ENCODE assay signal across 32 cellular contexts in the genomic region with DNA sequence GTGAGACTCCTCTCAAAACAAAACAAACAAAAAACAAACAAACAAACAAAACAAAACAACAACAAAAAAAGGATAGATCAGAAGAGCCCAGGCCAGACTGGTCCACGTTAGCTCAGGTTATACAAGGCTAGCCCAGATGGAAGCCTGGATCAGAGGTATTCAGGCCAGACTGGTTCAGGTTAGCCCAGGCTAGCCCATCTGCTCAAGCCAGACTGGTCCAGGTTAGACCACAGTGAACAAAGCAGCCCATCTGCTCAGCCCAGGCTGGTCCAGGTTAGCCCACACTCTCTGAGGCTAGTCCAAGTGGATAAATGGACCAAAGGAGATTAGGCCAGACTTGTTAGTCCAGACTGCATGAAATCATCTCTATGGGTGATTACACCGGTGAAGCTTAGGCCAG. TPM values are rescaled to one million over a fixed set of nuclear protein-coding genes. Genes with fewer than 3 reads are reported as not detected.
A peak's percentile ranks its signal among the peaks of the same experiment; 100 is the strongest.
DNase-seq lines count a peak whose midpoint lies in the region; ATAC-seq, FAIRE-seq and TF ChIP-seq lines count a peak whose summit lies in the region.
"Had no signal": no experiment of that assay in that cellular context is flagged by ENCODE, and none has a peak within 500 bp of the region (broad histone marks: within the 10 kb centered on the region; RNA-seq: fewer than 3 reads in every experiment).

No MANE protein-coding gene starts in this region.

- CTCF ChIA-PET in K562 (lab: Yijun Ruan, JAX; ENCODE audit: low intra/inter-chr PET ratio): no interaction called here

- H3K4me1 Mint-ChIP-seq in natural killer cell treated with Interleukin-12 subunit alpha and Interleukin-12 subunit beta and Interleukin-15 and Interleukin-18, amount 100 ng/mL, for 72 hours (ENCODE audit: low read depth in 2 of 2): peaks cover 0 to 19% of the 10 kb centered on the region in 2 donors
- H3K4me1 Mint-ChIP-seq in natural killer cell: peaks cover 11 to 18% of the 10 kb centered on the region in 2 donors
- H3K4me1 Mint-ChIP-seq: CD14-positive monocyte; CD4-positive, alpha-beta memory T cell; CD8-positive, alpha-beta memory T cell had no signal

- FAIRE-seq in K562 (lab: Jason Lieb, UNC): no peak
- FAIRE-seq: A204.1, GM12878, GM12892, GM18507 had no signal

- TF ChIP-seq EP300 in K562 (IDR thresholded peaks at IDR 0.05; ENCODE audit: low read length): no peak

- no peaks in the 10 kb centered on the region for H3F3A ChIP-seq in smooth muscle cell (ENCODE audit: low read depth)

- no peak for TF ChIP-seq RAD21 in K562 (CRISPR knock-in tag; conservative IDR thresholded peaks at IDR 0.05 in 1 of 2, IDR thresholded peaks at IDR 0.05 in 1 of 2)

- peak; percentile 32 for DNase-seq in natural killer cell treated with Interleukin-12 subunit alpha and Interleukin-12 subunit beta and Interleukin-15 and Interleukin-18, amount 100 ng/mL, for 72 hours (ENCODE audit: low spot score)
- no peak for DNase-seq in natural killer cell
- no peak for DNase-seq in K562 (ENCODE audit: extremely low read depth in 1 of 4, low spot score in 3 of 4)
- peak; percentile 3 for DNase-seq in lower lobe of right lung
- no peak for DNase-seq in smooth muscle cell (lab: John Stamatoyannopoulos, UW; ENCODE audit: unreplicated experiment)
- no peak for DNase-seq in activated naive CD4-positive, alpha-beta T cell treated with Interleukin-2 at 50 U/mL for 16 hours
- DNase-seq: 8988T; ACHN; BE2C; C1 segment of cervical spinal cord; CD4-positive, alpha-beta memory T cell; CD4-positive, CD25-positive, alpha-beta regulatory T cell; CD8-positive, alpha-beta memory T cell; COR-L47; DMS 273 treated with DMSO at 0.1 percent for 48 hours; DMS153; DMS53; DMS79; DND-41; EL; GDM1 had no signal

- TF ChIP-seq CTCF in natural killer cell (IDR thresholded peaks at IDR 0.05) (no peak), K562 (IDR thresholded peaks at IDR 0.05 in 2 of 3, conservative IDR thresholded peaks at IDR 0.05 in 1 of 3; ENCODE audit: insufficient read depth in 2 of 3, low read depth in 1 of 3, low read length in 3 of 3) (no peak), lower lobe of right lung (IDR thresholded peaks at IDR 0.05) (no peak), smooth muscle cell (IDR thresholded peaks at IDR 0.05; ENCODE audit: borderline replicate concordance, insufficient read depth, poor library complexity, severe bottlenecking) (no peak)

- H3K4me2 ChIP-seq in K562 (ENCODE audit: insufficient read depth, low read length): no peak overlapping the region
- H3K4me2 ChIP-seq in smooth muscle cell: no peak overlapping the region
- H3K4me2 ChIP-seq: BLaER1 had no signal

- TF ChIP-seq POLR2A in K562 (conservative IDR thresholded peaks at IDR 0.05): no peak

- no peak overlapping the region for H3K4me3 Mint-ChIP-seq in natural killer cell treated with Interleukin-12 subunit alpha and Interleukin-12 subunit beta and Interleukin-15 and Interleukin-18, amount 100 ng/mL, for 72 hours
- H3K4me3 Mint-ChIP-seq in natural killer cell: no peak overlapping the region
- H3K4me3 Mint-ChIP-seq: CD14-positive monocyte; CD4-positive, alpha-beta memory T cell; CD4-positive, CD25-positive, alpha-beta regulatory T cell; CD8-positive, alpha-beta memory T cell had no signal

- H3K9me1 ChIP-seq in K562 (ENCODE audit: control insufficient read depth, insufficient read depth, low read length): no peaks in the 10 kb centered on the region

- in situ Hi-C loops in K562 (cut with MboI): no loop called here

- WGBS in K562 (ENCODE audit: insufficient coverage, low coverage, missing lambda C conversion rate): 16% methylated on average over 2 of the region's 2 CpGs
- 98% methylated on average over 2 of the region's 2 CpGs for WGBS in smooth muscle cell (ENCODE audit: low lambda C conversion rate)

- intact Hi-C loops in natural killer cell (cut with micrococcal nuclease) (no loop called here), K562 (cut with micrococcal nuclease) (no loop called here), lower lobe of right lung (cut with DNase I) (no loop called here)

- H3K27me3 ChIP-seq in K562 (ENCODE audit: control insufficient read depth in 2 of 2, insufficient read depth in 2 of 2, low read length in 2 of 2): peaks cover 0 to 12% of the 10 kb centered on the region in 2 experiments; a peak in 4 of 5 replicates
- no peaks in the 10 kb centered on the region for H3K27me3 ChIP-seq in lower lobe of right lung (ENCODE audit: low read depth)
- peaks cover 0 to 3% (median 0%) of the 10 kb centered on the region in 5 donors for H3K27me3 ChIP-seq in subcutaneous abdominal adipose tissue (ENCODE audit: control insufficient read depth in 5 of 5, insufficient read depth in 4 of 5, low read length in 5 of 5)
- no peaks in the 10 kb centered on the region for H3K27me3 ChIP-seq in smooth muscle cell (ENCODE audit: low read depth)
- H3K27me3 ChIP-seq: BE2C, BLaER1 had no signal

- H4K20me1 ChIP-seq in K562 (replicated peaks; ENCODE audit: control insufficient read depth, insufficient read depth, low read length): no peaks in the 10 kb centered on the region
- H4K20me1 ChIP-seq in smooth muscle cell (ENCODE audit: low read depth): no peaks in the 10 kb centered on the region
- H4K20me1 ChIP-seq: BLaER1 had no signal

- no peaks in the 10 kb centered on the region for H3K36me3 Mint-ChIP-seq in natural killer cell treated with Interleukin-12 subunit alpha and Interleukin-12 subunit beta and Interleukin-15 and Interleukin-18, amount 100 ng/mL, for 72 hours
- H3K36me3 Mint-ChIP-seq in natural killer cell: no peaks in the 10 kb centered on the region
- H3K36me3 Mint-ChIP-seq: CD14-positive monocyte; CD4-positive, alpha-beta memory T cell; CD4-positive, CD25-positive, alpha-beta regulatory T cell; CD8-positive, alpha-beta memory T cell had no signal

- peaks cover 16% of the 10 kb centered on the region for H3K9me3 ChIP-seq in K562 (replicated peaks; ENCODE audit: control insufficient read depth, insufficient read depth, low read depth, low read length)
- H3K9me3 ChIP-seq in lower lobe of right lung: peaks cover 30% of the 10 kb centered on the region
- H3K9me3 ChIP-seq in subcutaneous abdominal adipose tissue (ENCODE audit: control insufficient read depth in 5 of 5, low read length in 5 of 5): peaks cover 21 to 62% (median 51%) of the 10 kb centered on the region in 5 donors
- peaks cover 6% of the 10 kb centered on the region for H3K9me3 ChIP-seq in smooth muscle cell (replicated peaks; ENCODE audit: low read depth)

- no peak overlapping the region for H3K4me3 ChIP-seq in K562
- no peak overlapping the region for H3K4me3 ChIP-seq in lower lobe of right lung
- peak overlapping the region in 3 of 5 donors; percentile 5 to 25 (median 9) for H3K4me3 ChIP-seq in subcutaneous abdominal adipose tissue (ENCODE audit: low read depth in 1 of 5, low read length in 5 of 5)
- no peak overlapping the region for H3K4me3 ChIP-seq in smooth muscle cell
- H3K4me3 ChIP-seq: BLaER1, GM12878 had no signal

- H3K79me2 ChIP-seq in K562 (ENCODE audit: control insufficient read depth, insufficient read depth, low read length) (no peaks in the 10 kb centered on the region), smooth muscle cell (ENCODE audit: low read depth) (no peaks in the 10 kb centered on the region)

- peaks cover 13% of the 10 kb centered on the region for H3K9me3 Mint-ChIP-seq in natural killer cell treated with Interleukin-12 subunit alpha and Interleukin-12 subunit beta and Interleukin-15 and Interleukin-18, amount 100 ng/mL, for 72 hours
- no peaks in the 10 kb centered on the region for H3K9me3 Mint-ChIP-seq in natural killer cell

- no peak overlapping the region for H3K27ac Mint-ChIP-seq in natural killer cell treated with Interleukin-12 subunit alpha and Interleukin-12 subunit beta and Interleukin-15 and Interleukin-18, amount 100 ng/mL, for 72 hours
- no peak overlapping the region for H3K27ac Mint-ChIP-seq in natural killer cell
- H3K27ac Mint-ChIP-seq: CD14-positive monocyte; CD4-positive, alpha-beta memory T cell; CD4-positive, CD25-positive, alpha-beta regulatory T cell; CD8-positive, alpha-beta memory T cell had no signal

- BruUV-seq in K562 (replicated peaks; lab: Mats Ljungman, UMichigan): no TSS peak

- ATAC-seq in natural killer cell treated with Interleukin-12 subunit alpha and Interleukin-12 subunit beta and Interleukin-15 and Interleukin-18, amount 100 ng/mL, for 72 hours: no peak
- ATAC-seq in natural killer cell: no peak
- ATAC-seq in K562: no peak
- no peak for ATAC-seq in lower lobe of right lung
- no peak for ATAC-seq in GM19328 (IDR thresholded peaks at IDR 0.05; ENCODE audit: unreplicated experiment)
- ATAC-seq: GM12878 had no signal

- peaks cover 0 to 8% of the 10 kb centered on the region in 2 experiments; a peak in 1 of 5 replicates for H3K4me1 ChIP-seq in K562 (replicated peaks in 1 of 2; ENCODE audit: control insufficient read depth in 2 of 2, insufficient read depth in 2 of 2, low read length in 2 of 2)
- H3K4me1 ChIP-seq in lower lobe of right lung: no peaks in the 10 kb centered on the region
- H3K4me1 ChIP-seq in subcutaneous abdominal adipose tissue (ENCODE audit: control insufficient read depth in 5 of 5, insufficient read depth in 5 of 5, low read length in 5 of 5): no peaks in the 10 kb centered on the region
- H3K4me1 ChIP-seq in smooth muscle cell (ENCODE audit: low read depth): no peaks in the 10 kb centered on the region
- H3K4me1 ChIP-seq: BE2C had no signal

- no peak overlapping the region for H3K27ac ChIP-seq in K562 (ENCODE audit: extremely low read depth, low read depth, low read length)
- H3K27ac ChIP-seq in lower lobe of right lung: no peak overlapping the region
- no peak overlapping the region for H3K27ac ChIP-seq in subcutaneous abdominal adipose tissue (ENCODE audit: low read depth, low read length)
- H3K27ac ChIP-seq in smooth muscle cell (ENCODE audit: low read depth): no peak overlapping the region
- H3K27ac ChIP-seq: BLaER1 had no signal

- peaks cover 0 to 2% of the 10 kb centered on the region in 2 donors for H3K27me3 Mint-ChIP-seq in natural killer cell treated with Interleukin-12 subunit alpha and Interleukin-12 subunit beta and Interleukin-15 and Interleukin-18, amount 100 ng/mL, for 72 hours
- H3K27me3 Mint-ChIP-seq in natural killer cell (ENCODE audit: low read depth in 2 of 2): no peaks in the 10 kb centered on the region

- no peak overlapping the region for H3K9ac ChIP-seq in K562 (ENCODE audit: insufficient read depth in 1 of 2, low read depth in 2 of 2, low read length in 2 of 2)
- no peak overlapping the region for H3K9ac ChIP-seq in subcutaneous abdominal adipose tissue (ENCODE audit: low read length in 5 of 5)
- H3K9ac ChIP-seq in smooth muscle cell (ENCODE audit: low read depth): no peak overlapping the region
- H3K9ac ChIP-seq: BLaER1 had no signal

- POLR2A ChIA-PET in K562 (lab: Yijun Ruan, JAX): no interaction called here

- H3K36me3 ChIP-seq in K562 (ENCODE audit: control insufficient read depth, insufficient read depth, low read length): no peaks in the 10 kb centered on the region
- no peaks in the 10 kb centered on the region for H3K36me3 ChIP-seq in lower lobe of right lung
- no peaks in the 10 kb centered on the region for H3K36me3 ChIP-seq in subcutaneous abdominal adipose tissue (ENCODE audit: control insufficient read depth in 5 of 5, insufficient read depth in 5 of 5, low read length in 5 of 5)
- no peaks in the 10 kb centered on the region for H3K36me3 ChIP-seq in smooth muscle cell (ENCODE audit: low read depth)
- H3K36me3 ChIP-seq: BE2C, BLaER1 had no signal

- H2AFZ ChIP-seq in K562 (ENCODE audit: low read depth, low read length): no peak overlapping the region
- no peak overlapping the region for H2AFZ ChIP-seq in smooth muscle cell (ENCODE audit: low read depth)

RNA-seq across cellular contexts. Expression of gene CCL25, which starts 41.2 kb away (rescaled TPM):
- under 1 TPM in 1 of 2 donors, not detected in 1; 0.71 TPM for total RNA-seq in natural killer cell treated with Interleukin-12 subunit alpha and Interleukin-12 subunit beta and Interleukin-15 and Interleukin-18, amount 100 ng/mL, for 72 hours
- under 1 TPM in 1 of 3 donors, not detected in 2; 0.28 TPM for total RNA-seq in natural killer cell
- total RNA-seq in K562 (2011; cell fraction: chromatin; rRNA removed; ENCODE audit: low replicate concordance): not detected in 2 replicates
- total RNA-seq in K562 (2011; cell fraction: nucleolus; rRNA removed): not detected in 2 replicates
- not detected in 2 replicates for total RNA-seq in K562 (2011; cell fraction: nucleoplasm; rRNA removed)
- total RNA-seq in K562 (2014; rRNA removed): not detected in 2 replicates
- total RNA-seq in K562 (2014; rRNA removed; fragmentation: Illumina TruSeq; extraction: Trizol): not detected in 2 replicates
- total RNA-seq in K562 (2015; rRNA removed; fragmentation: Illumina TruSeq; extraction: Trizol): not detected in 2 replicates
- total RNA-seq in K562 (2021): not detected in 2 replicates
- 0.15 TPM in 1 of 2 replicates, not detected in the other for polyA plus RNA-seq in K562 (2011; rRNA removed)
- 0.07 and 0.18 TPM in 2 replicates for polyA plus RNA-seq in K562 (2011; cell fraction: cytosol; rRNA removed)
- 0.14 TPM in 1 of 2 replicates, not detected in the other for polyA plus RNA-seq in K562 (2011; cell fraction: nucleus; rRNA removed)
- 0.10 TPM in 1 of 2 replicates, not detected in the other for polyA plus RNA-seq in K562 (2012)
- not detected in 2 replicates for polyA plus RNA-seq in K562 (2014; fragmentation: Illumina TruSeq; extraction: Trizol)
- not detected for polyA plus RNA-seq in K562 (2014; fragmentation: Nextera tagmentation; extraction: Ambion mirVana)
- not detected in 2 replicates for polyA plus RNA-seq in K562 (2014; rRNA removed)
- not detected in 2 replicates for polyA minus RNA-seq in K562 (2011; rRNA and poly(A)+ RNA removed)
- not detected in 2 replicates for polyA minus RNA-seq in K562 (2011; cell fraction: cytosol; rRNA and poly(A)+ RNA removed)
- polyA minus RNA-seq in K562 (2011; cell fraction: nucleus; rRNA and poly(A)+ RNA removed): not detected in 2 replicates
- total RNA-seq in lower lobe of right lung: not detected
- total RNA-seq in smooth muscle cell: not detected in 2 replicates
- 0.91 TPM in 1 of 2 replicates, not detected in the other for polyA plus RNA-seq in smooth muscle cell
- total RNA-seq: A673; CD4-positive, alpha-beta memory T cell; CD4-positive, CD25-positive, alpha-beta regulatory T cell; CD8-positive, alpha-beta memory T cell; Daoy had no signal
- polyA plus RNA-seq: AG04450; CD14-positive monocyte; CD4-positive, alpha-beta memory T cell; CD8-positive, alpha-beta memory T cell had no signal

RNA-seq across cellular contexts. Expression of gene FBN3, which starts 55.7 kb away (rescaled TPM):
- total RNA-seq in natural killer cell treated with Interleukin-12 subunit alpha and Interleukin-12 subunit beta and Interleukin-15 and Interleukin-18, amount 100 ng/mL, for 72 hours: not detected
- total RNA-seq in natural killer cell: under 1 TPM in 1 of 3 donors, not detected in 2; 0.25 TPM
- total RNA-seq in K562 (2011; cell fraction: chromatin; rRNA removed; ENCODE audit: low replicate concordance): 2.3 TPM in 1 of 2 replicates, not detected in the other
- 0.67 TPM in 1 of 2 replicates, not detected in the other for total RNA-seq in K562 (2011; cell fraction: nucleolus; rRNA removed)
- total RNA-seq in K562 (2011; cell fraction: nucleoplasm; rRNA removed): 0.44 and 1.3 TPM in 2 replicates
- under 0.01 TPM in 1 of 2 replicates, not detected in the other for total RNA-seq in K562 (2014; rRNA removed)
- not detected in 2 replicates for total RNA-seq in K562 (2014; rRNA removed; fragmentation: Illumina TruSeq; extraction: Trizol)
- total RNA-seq in K562 (2015; rRNA removed; fragmentation: Illumina TruSeq; extraction: Trizol): not detected in 2 replicates
- 0.04 and 0.29 TPM in 2 replicates for total RNA-seq in K562 (2021)
- 0.08 and 0.11 TPM in 2 replicates for polyA plus RNA-seq in K562 (2011; rRNA removed)
- 0.04 and 0.06 TPM in 2 replicates for polyA plus RNA-seq in K562 (2011; cell fraction: cytosol; rRNA removed)
- 0.13 and 0.54 TPM in 2 replicates for polyA plus RNA-seq in K562 (2011; cell fraction: nucleus; rRNA removed)
- polyA plus RNA-seq in K562 (2012): 0.01 and 0.08 TPM in 2 replicates
- not detected in 2 replicates for polyA plus RNA-seq in K562 (2014; fragmentation: Illumina TruSeq; extraction: Trizol)
- polyA plus RNA-seq in K562 (2014; fragmentation: Nextera tagmentation; extraction: Ambion mirVana): under 1 TPM in 1 of 2 experiments, not detected in 1; 0.01 TPM
- 0.01 and 0.03 TPM in 2 replicates for polyA plus RNA-seq in K562 (2014; rRNA removed)
- not detected in 2 replicates for polyA minus RNA-seq in K562 (2011; rRNA and poly(A)+ RNA removed)
- polyA minus RNA-seq in K562 (2011; cell fraction: cytosol; rRNA and poly(A)+ RNA removed): not detected in 2 replicates
- polyA minus RNA-seq in K562 (2011; cell fraction: nucleus; rRNA and poly(A)+ RNA removed): 0.33 and 0.54 TPM in 2 replicates
- total RNA-seq in lower lobe of right lung: 7.0 TPM
- total RNA-seq in smooth muscle cell: not detected in 2 replicates
- not detected in 2 replicates for polyA plus RNA-seq in smooth muscle cell
- total RNA-seq: CD4-positive, alpha-beta memory T cell; CD8-positive, alpha-beta memory T cell; Daoy had no signal
- polyA plus RNA-seq: AG04450; CD14-positive monocyte; CD4-positive, alpha-beta memory T cell; CD4-positive, CD25-positive, alpha-beta regulatory T cell; CD8-positive, alpha-beta memory T cell; GM12878 had no signal

Comparison
In these comparisons a context has a peak if more than half of its experiments do, and no peak if none do; other contexts are left out.
1. DNase-seq: peak in natural killer cell treated with Interleukin-12 subunit alpha and Interleukin-12 subunit beta and Interleukin-15 and Interleukin-18, amount 100 ng/mL, for 72 hours (single experiment) and lower lobe of right lung (single experiment); none in natural killer cell (single experiment), K562 (0 of 4), smooth muscle cell (single experiment) and activated naive CD4-positive, alpha-beta T cell treated with Interleukin-2 at 50 U/mL for 16 hours (single experiment).
2. H3K4me3 ChIP-seq: peak in subcutaneous abdominal adipose tissue (3 of 5); none in K562 (single experiment), lower lobe of right lung (single experiment) and smooth muscle cell (single experiment).